Comparison of ENCODE assay signal across 8 cellular contexts in the genomic region with DNA sequence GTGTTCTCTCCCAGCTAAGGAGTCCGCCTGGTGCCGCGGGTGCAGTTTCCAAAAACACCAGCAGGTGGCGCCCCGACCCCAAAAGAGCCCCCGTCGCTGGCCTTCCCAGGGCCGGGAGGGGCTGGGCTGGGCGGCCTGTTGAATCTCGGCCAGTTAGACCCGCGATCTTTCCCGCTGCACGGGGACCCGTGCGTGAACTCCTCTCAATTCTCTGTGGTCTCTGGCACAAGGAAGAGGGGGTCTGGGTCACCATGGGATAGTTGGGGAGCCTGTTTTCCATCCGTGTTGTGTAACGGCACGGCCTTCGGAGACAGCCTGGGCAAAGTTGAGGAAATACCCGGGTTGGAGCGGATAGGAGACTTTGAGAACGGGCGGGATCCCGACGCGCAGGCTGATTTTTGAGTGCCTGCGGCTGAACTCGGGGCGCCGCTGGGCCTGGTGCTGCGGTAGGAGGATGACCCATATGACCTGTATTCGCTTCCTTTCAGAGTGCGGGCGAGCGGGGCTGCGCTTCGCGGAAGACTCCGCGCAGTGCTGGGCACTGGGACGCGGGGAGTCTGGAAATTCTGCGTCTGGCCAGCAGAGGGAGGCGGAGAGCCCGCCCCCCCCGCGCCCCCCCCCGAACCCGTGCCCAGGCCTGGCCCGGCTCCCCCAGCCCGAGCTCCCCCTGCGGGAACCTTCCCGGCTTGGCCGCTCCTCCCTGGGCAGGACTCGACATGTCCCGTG. TPM values are rescaled to one million over a fixed set of nuclear protein-coding genes. Genes with fewer than 3 reads are reported as not detected.
A peak's percentile ranks its signal among the peaks of the same experiment; 100 is the strongest.
DNase-seq lines count a peak whose midpoint lies in the region; ATAC-seq and TF ChIP-seq lines count a peak whose summit lies in the region.

No MANE protein-coding gene starts in this region.

- H3K27ac ChIP-seq in Karpas-422 (ENCODE audit: low read length) (no peak overlapping the region), SJCRH30 (no peak overlapping the region), gastroesophageal sphincter (peak overlapping the region in 3 of 4 donors; percentile 68 to 78 (median 71)), neutrophil (no peak overlapping the region), substantia nigra (ENCODE audit: low read depth, low read length, poor library complexity, severe bottlenecking) (peak overlapping the region; percentile 100)

- H3K9me3 ChIP-seq in Karpas-422 (ENCODE audit: low read length) (no peaks in the 10 kb centered on the region), SJCRH30 (replicated peaks) (no peaks in the 10 kb centered on the region), gastroesophageal sphincter (no peaks in the 10 kb centered on the region), neutrophil (no peaks in the 10 kb centered on the region)

- H4K20me1 ChIP-seq in Karpas-422 (ENCODE audit: insufficient read depth, low read depth, low read length), result no peaks in the 10 kb centered on the region

- peak overlapping the region; percentile 43 for H3K4me2 ChIP-seq in Karpas-422 (ENCODE audit: low read depth, low read length, poor library complexity, severe bottlenecking)

- H2AFZ ChIP-seq in Karpas-422 (ENCODE audit: low read length), result no peak overlapping the region

- 0% methylated on average over 8 of the region's 57 CpGs; no CpG with 5 or more reads in 1 of the 2 donors for WGBS in gastroesophageal sphincter (ENCODE audit: low coverage in 1 of 2), 2 donors

- H3K36me3 ChIP-seq in Karpas-422 (ENCODE audit: insufficient read depth, low read length) (no peaks in the 10 kb centered on the region), SJCRH30 (no peaks in the 10 kb centered on the region), gastroesophageal sphincter (no peaks in the 10 kb centered on the region), neutrophil (no peaks in the 10 kb centered on the region)

- no peaks in the 10 kb centered on the region for H3K79me2 ChIP-seq in Karpas-422 (ENCODE audit: low read length)

- TF ChIP-seq POLR2A in gastroesophageal sphincter (IDR thresholded peaks at IDR 0.05), result no peak

- TF ChIP-seq EP300 in gastroesophageal sphincter (IDR thresholded peaks at IDR 0.05), result no peak

- no peak overlapping the region for H3K4me3 ChIP-seq in Karpas-422 (ENCODE audit: low read length)
- peak overlapping the region; percentile 61 for H3K4me3 ChIP-seq in SJCRH30
- peak overlapping the region; percentile 41 to 63 for H3K4me3 ChIP-seq in gastroesophageal sphincter
- H3K4me3 ChIP-seq in neutrophil (ENCODE audit: low read depth in 1 of 2, low read length in 1 of 2), result peak overlapping the region; percentile 38 to 55

- peak; percentile 80 to 99 (median 98) for TF ChIP-seq CTCF in gastroesophageal sphincter (IDR thresholded peaks at IDR 0.05)
- peak; percentile 86 for TF ChIP-seq CTCF in neutrophil (IDR thresholded peaks at IDR 0.05)

- DNase-seq in DMS114 treated with DMSO at 0.1 percent for 48 hours (lab: John Stamatoyannopoulos, UW; ENCODE audit: unreplicated experiment) (peak; percentile 81), Karpas-422 (peak; percentile 88), SJCRH30 (peak; percentile 79 to 89), substantia nigra (lab: John Stamatoyannopoulos, UW) (peak; percentile 43 to 97 (median 91))
- DNase-seq in activated naive CD4-positive, alpha-beta T cell treated with Interleukin-2 at 50 U/mL for 16 hours, result peak; percentile 88

- ATAC-seq in GM21717 (IDR thresholded peaks at IDR 0.05; ENCODE audit: unreplicated experiment), result peak; percentile 79
- peak; percentile 88 for ATAC-seq in gastroesophageal sphincter

- H3K4me1 ChIP-seq in Karpas-422 (ENCODE audit: low read length) (0 out of 2 replicates have a peak, but pooled peaks cover 3% of the 10 kb centered on the region), SJCRH30 (no peaks in the 10 kb centered on the region), gastroesophageal sphincter (peaks cover 0 to 16% (median 5%) of the 10 kb centered on the region in 3 donors), neutrophil (ENCODE audit: control insufficient read depth in 1 of 2, insufficient read depth in 1 of 2, low read depth in 1 of 2, low read length in 1 of 2) (peaks cover 7 to 12% of the 10 kb centered on the region in 2 experiments)

- H3K27me3 ChIP-seq in Karpas-422 (ENCODE audit: low read length) (no peaks in the 10 kb centered on the region), SJCRH30 (peaks cover 3% of the 10 kb centered on the region; the same call in 1 of the 2 replicates), gastroesophageal sphincter (no peaks in the 10 kb centered on the region), neutrophil (peaks cover 88% of the 10 kb centered on the region)

- no peaks in the 10 kb centered on the region for H3K9me2 ChIP-seq in Karpas-422 (replicated peaks; ENCODE audit: insufficient read depth, low read length)

- H3K9ac ChIP-seq in Karpas-422 (ENCODE audit: low read length), result no peak overlapping the region

RNA-seq across cellular contexts. Expression of a gene that starts 7.9 kb away (rescaled TPM):
- total RNA-seq in Karpas-422 (2014; rRNA removed; shearing (Covaris generic); ENCODE audit: low replicate concordance), result not detected in 2 replicates
- total RNA-seq in SJCRH30 (2014; rRNA removed; shearing (Covaris generic)), result not detected in 2 replicates
- under 1 TPM in 2 of 4 donors, not detected in 2; 0.13 to 0.16 TPM for total RNA-seq in gastroesophageal sphincter

Comparison
In these comparisons a context has a peak if more than half of its experiments do, and no peak if none do; other contexts are left out.
1. H3K27ac ChIP-seq: peak in gastroesophageal sphincter (3 of 4) and substantia nigra (single experiment); none in Karpas-422 (single experiment), SJCRH30 (single experiment) and neutrophil (single experiment).
2. Peak in every context shown above with its lines, with median percentiles within 50 percentile points of each other: DNase-seq.